ENCODE assay signal across 8 cellular contexts in the genomic region with DNA sequence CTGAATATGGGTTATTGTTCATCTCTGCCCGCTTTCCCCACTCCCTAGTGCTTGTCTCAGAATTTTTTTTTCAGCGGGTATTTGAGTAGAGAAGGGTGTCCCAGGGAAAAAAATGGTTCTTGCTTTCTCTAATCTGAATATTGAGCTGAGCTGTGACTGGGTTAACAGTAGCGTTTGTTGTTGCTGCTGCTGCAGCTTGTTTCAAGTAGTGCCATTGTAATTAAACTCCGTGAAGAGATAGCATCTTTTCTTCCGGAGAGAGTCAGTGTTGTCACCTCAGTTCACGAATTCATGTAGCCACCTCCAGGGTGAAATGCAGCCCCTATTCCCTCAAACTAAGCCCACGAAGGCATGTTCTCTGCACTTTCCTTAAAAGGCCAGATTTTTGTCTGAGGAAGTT. TPM values are rescaled to one million over a fixed set of nuclear protein-coding genes. Genes with fewer than 3 reads are reported as not detected.
DNase-seq lines count a peak whose midpoint lies in the region; ATAC-seq, FAIRE-seq and TF ChIP-seq lines count a peak whose summit lies in the region.

No MANE protein-coding gene starts in this region.

- H3K79me2 ChIP-seq in DND-41 (ENCODE audit: insufficient read depth, low read length) (peaks cover 46% of the 10 kb centered on the region), Loucy (ENCODE audit: insufficient read depth, low read length) (peaks cover 34% of the 10 kb centered on the region), GM12878 (ENCODE audit: control insufficient read depth, insufficient read depth, low read length) (peaks cover 49% of the 10 kb centered on the region)

- peak overlapping the region; percentile 35 for H4K8ac ChIP-seq in mesenchymal stem cell (ENCODE audit: low read length)

- H2BK12ac ChIP-seq in mesenchymal stem cell (ENCODE audit: low read length in 2 of 2) = no peak overlapping the region

- POLR2A ChIA-PET in GM12878 (lab: Charles Lee) = interaction anchor here (0.6 to 3.1 kb wide), 9 partner anchors 57 to 480 kb away, joined by 3 to 12 read pairs (median 5); partner anchors contain the start of gene NFU1

- H3K9ac ChIP-seq in DND-41 (ENCODE audit: low read depth, low read length) (peak overlapping the region; percentile 65), Loucy (ENCODE audit: low read depth, low read length, poor library complexity, severe bottlenecking) (peak overlapping the region; percentile 94), GM12878 (ENCODE audit: control insufficient read depth, insufficient read depth, low read length) (peak overlapping the region; percentile 89), mesenchymal stem cell (ENCODE audit: low read length) (peak overlapping the region; percentile 94)

- H3K4me2 ChIP-seq in DND-41 (ENCODE audit: insufficient read depth, low read length) (peak overlapping the region; percentile 87), Loucy (ENCODE audit: low read depth, low read length, poor library complexity, severe bottlenecking) (peak overlapping the region; percentile 87), GM12878 (ENCODE audit: control insufficient read depth, insufficient read depth) (peak overlapping the region; percentile 94), mesenchymal stem cell (ENCODE audit: low read length, poor library complexity, severe bottlenecking) (peak overlapping the region; percentile 75)

- peaks cover 35% of the 10 kb centered on the region for H3F3A ChIP-seq in Loucy (ENCODE audit: low read depth)

- H4K20me1 ChIP-seq in DND-41 (ENCODE audit: insufficient read depth, low read length) (peaks cover 19% of the 10 kb centered on the region), Loucy (ENCODE audit: insufficient read depth, low read length, poor library complexity, severe bottlenecking) (peaks cover 28% of the 10 kb centered on the region), GM12878 (ENCODE audit: control insufficient read depth, insufficient read depth) (no peaks in the 10 kb centered on the region)

- no peak for TF ChIP-seq POLR2A in GM12878 (IDR thresholded peaks at IDR 0.05; ENCODE audit: low read depth, low read length)

- no peak for TF ChIP-seq RAD21 in GM12878 (IDR thresholded peaks at IDR 0.05; ENCODE audit: insufficient read depth, low read depth, low read length)

- H3K9me2 ChIP-seq in Loucy (replicated peaks; ENCODE audit: low read depth, low read length) = no peaks in the 10 kb centered on the region

- FAIRE-seq in GM12878 (lab: Jason Lieb, UNC) = no peak

- TF ChIP-seq CTCF in DND-41 (IDR thresholded peaks at IDR 0.05; ENCODE audit: borderline replicate concordance, extremely low read depth, low read length, poor library complexity, severe bottlenecking) = peak; percentile 35
- TF ChIP-seq CTCF in Loucy (conservative IDR thresholded peaks at IDR 0.05; ENCODE audit: low read length) = 0 out of 2 replicates have a peak, but pooled peaks have one; percentile 13
- no peak for TF ChIP-seq CTCF in GM12878 (IDR thresholded peaks at IDR 0.05 in 2 of 3, conservative IDR thresholded peaks at IDR 0.05 in 1 of 3; ENCODE audit: control insufficient read depth in 2 of 3, extremely low read depth in 1 of 3, insufficient read depth in 1 of 3, low read depth in 3 of 3, low read length in 3 of 3)
- no peak for TF ChIP-seq CTCF in upper lobe of right lung (IDR thresholded peaks at IDR 0.05)

- H2BK15ac ChIP-seq in mesenchymal stem cell (ENCODE audit: low read depth, poor library complexity, severe bottlenecking) = no peak overlapping the region

- peaks cover 20% of the 10 kb centered on the region for H3K36me3 ChIP-seq in DND-41 (ENCODE audit: insufficient read depth, low read length)
- no peaks in the 10 kb centered on the region for H3K36me3 ChIP-seq in Loucy (ENCODE audit: insufficient read depth, low read length)
- H3K36me3 ChIP-seq in GM12878 (ENCODE audit: control insufficient read depth in 2 of 2, insufficient read depth in 2 of 2, low read length in 1 of 2) = no peaks in the 10 kb centered on the region
- no peaks in the 10 kb centered on the region for H3K36me3 ChIP-seq in mesenchymal stem cell (ENCODE audit: control insufficient read depth in 1 of 2, insufficient read depth in 2 of 2, low read depth in 1 of 2, low read length in 2 of 2)
- peaks cover 3% of the 10 kb centered on the region for H3K36me3 ChIP-seq in upper lobe of right lung

- H3K9me3 ChIP-seq in DND-41 (ENCODE audit: insufficient read depth, low read length, severe bottlenecking) (no peaks in the 10 kb centered on the region), Loucy (ENCODE audit: insufficient read depth, low read depth, low read length) (no peaks in the 10 kb centered on the region), GM12878 (replicated peaks; ENCODE audit: control insufficient read depth, insufficient read depth, low read length) (peaks cover 2% of the 10 kb centered on the region; the same call in 1 of the 3 replicates), mesenchymal stem cell (ENCODE audit: control insufficient read depth, low read length) (no peaks in the 10 kb centered on the region), upper lobe of right lung (no peaks in the 10 kb centered on the region)

- peak overlapping the region; percentile 11 for H2BK120ac ChIP-seq in mesenchymal stem cell (ENCODE audit: low read depth, low read length)

- DNase-seq in DND-41 (peak; percentile 75), GM12878 (ENCODE audit: low read depth, low spot score) (no peak), mesenchymal stem cell (no peak), upper lobe of right lung (no peak), epidermal melanocyte (ENCODE audit: insufficient read length, low spot score) (no peak), NCI-H82 treated with DMSO at 0.1 percent for 48 hours (lab: John Stamatoyannopoulos, UW; ENCODE audit: unreplicated experiment) (no peak)

- H2AFZ ChIP-seq in DND-41 (ENCODE audit: low read depth, low read length) (peak overlapping the region; percentile 73; the same call in 1 of the 2 replicates), Loucy (ENCODE audit: low read length) (no peak overlapping the region), GM12878 (ENCODE audit: control insufficient read depth, low read depth, low read length) (peak overlapping the region; percentile 61), mesenchymal stem cell (ENCODE audit: low read depth, low read length) (no peak overlapping the region)

- no peak overlapping the region for H2BK5ac ChIP-seq in mesenchymal stem cell (ENCODE audit: low read depth, low read length, poor library complexity, severe bottlenecking)

- no peak overlapping the region for H4K91ac ChIP-seq in mesenchymal stem cell (ENCODE audit: low read length)

- intact Hi-C loops in GM12878 (cut with micrococcal nuclease; ENCODE audit: unreplicated experiment) = loop anchor here (2.0 to 10.0 kb wide), 4 partner anchors 70 to 1270 kb away; partner anchors contain the start of genes GFPT1 and GMCL1
- intact Hi-C loops in upper lobe of right lung (cut with DNase I) = no loop called here

- peak overlapping the region; percentile 73 to 75; a peak in 3 of 4 replicates for H3K4me3 ChIP-seq in DND-41 (ENCODE audit: low read depth in 1 of 2, low read length in 2 of 2)
- peak overlapping the region; percentile 81 for H3K4me3 ChIP-seq in Loucy (ENCODE audit: low read length, poor library complexity, severe bottlenecking)
- peak overlapping the region; percentile 85 for H3K4me3 ChIP-seq in GM12878
- peak overlapping the region in 1 of 2 experiments; percentile 94 for H3K4me3 ChIP-seq in mesenchymal stem cell (ENCODE audit: insufficient read depth in 1 of 2, low read depth in 1 of 2, low read length in 2 of 2)
- H3K4me3 ChIP-seq in upper lobe of right lung = peak overlapping the region; percentile 99

- no peak overlapping the region for H3K23ac ChIP-seq in mesenchymal stem cell (ENCODE audit: low read length in 2 of 2)

- peaks cover 2% of the 10 kb centered on the region for H3K79me1 ChIP-seq in mesenchymal stem cell (replicated peaks; ENCODE audit: low read length, poor library complexity, severe bottlenecking)

- no peak overlapping the region for H3K14ac ChIP-seq in mesenchymal stem cell (ENCODE audit: low read length in 2 of 2)

- H3K27me3 ChIP-seq in DND-41 (ENCODE audit: insufficient read depth, low read length, poor library complexity) (no peaks in the 10 kb centered on the region), Loucy (ENCODE audit: insufficient read depth, low read length, poor library complexity, severe bottlenecking) (no peaks in the 10 kb centered on the region), GM12878 (replicated peaks in 1 of 2; ENCODE audit: control insufficient read depth in 2 of 2, insufficient read depth in 2 of 2, low read length in 1 of 2) (no peaks in the 10 kb centered on the region), mesenchymal stem cell (ENCODE audit: control insufficient read depth in 1 of 2, insufficient read depth in 1 of 2, low read length in 2 of 2) (no peaks in the 10 kb centered on the region), upper lobe of right lung (no peaks in the 10 kb centered on the region)

- WGBS in GM12878 (ENCODE audit: insufficient coverage, insufficient replicate concordance, low lambda C conversion rate, missing lambda C conversion rate) = 15% methylated on average over 7 of the region's 7 CpGs
- 25% methylated on average over 6 of the region's 7 CpGs for WGBS in mesenchymal stem cell

- H3K27ac ChIP-seq in DND-41 (ENCODE audit: low read length) (peak overlapping the region; percentile 96), GM12878 (ENCODE audit: control insufficient read depth, insufficient read depth) (peak overlapping the region; percentile 94), mesenchymal stem cell (ENCODE audit: low read length, poor library complexity, severe bottlenecking) (no peak overlapping the region), upper lobe of right lung (peak overlapping the region; percentile 97)

- ATAC-seq in DND-41 (ENCODE audit: insufficient read depth, low read depth) (peak; percentile 39), GM12878 (peak; percentile 1; the same call in 1 of the 3 replicates), upper lobe of right lung (no peak), HG03196 (IDR thresholded peaks at IDR 0.05; ENCODE audit: unreplicated experiment) (no peak)

- BruUV-seq in GM12878 (replicated peaks; lab: Mats Ljungman, UMichigan) = no TSS peak

- H2AK5ac ChIP-seq in mesenchymal stem cell (ENCODE audit: low read length, severe bottlenecking) = no peak overlapping the region

- no peak overlapping the region for H3K4ac ChIP-seq in mesenchymal stem cell (ENCODE audit: low read depth in 1 of 2, low read length in 2 of 2)

- CTCF ChIA-PET in GM12878 (lab: Yijun Ruan, JAX) = interaction anchor here (0.6 to 4.3 kb wide), 12 partner anchors 29 to 433 kb away, joined by 3 to 44 read pairs (median 3); no protein-coding TSS in a partner anchor

- no peak for TF ChIP-seq EP300 in GM12878 (IDR thresholded peaks at IDR 0.05; ENCODE audit: borderline replicate concordance in 1 of 2, control insufficient read depth in 1 of 2, low read depth in 2 of 2, low read length in 2 of 2)

- H3K4me1 ChIP-seq in DND-41 (ENCODE audit: insufficient read depth, low read length) (peaks cover 76% of the 10 kb centered on the region), Loucy (ENCODE audit: insufficient read depth, low read length, poor library complexity, severe bottlenecking) (peaks cover 67% of the 10 kb centered on the region), GM12878 (ENCODE audit: control insufficient read depth, insufficient read depth, low read length) (peaks cover 33% of the 10 kb centered on the region), mesenchymal stem cell (ENCODE audit: control insufficient read depth, insufficient read depth, low read depth, low read length) (peaks cover 4% of the 10 kb centered on the region), upper lobe of right lung (peaks cover 34% of the 10 kb centered on the region)

- RAD21 ChIA-PET in GM12878 (lab: Charles Lee; ENCODE audit: unreplicated experiment) = interaction anchor here (0.8 to 4.5 kb wide), 12 partner anchors 17 to 209 kb away, joined by 3 to 28 read pairs (median 4); no protein-coding TSS in a partner anchor

- in situ Hi-C loops in GM12878 (cut with MboI) = no loop called here

- SMC1A ChIA-PET in GM12878 (lab: Charles Lee; ENCODE audit: uncharacterized antibody, unreplicated experiment) = interaction anchor here (0.8 to 4.5 kb wide), 26 partner anchors 8 to 264 kb away, joined by 3 to 25 read pairs (median 5); no protein-coding TSS in a partner anchor

- peak overlapping the region in 1 of 2 experiments; percentile 38 for H3K18ac ChIP-seq in mesenchymal stem cell (ENCODE audit: low read depth in 1 of 2, low read length in 2 of 2)

RNA-seq across cellular contexts. Expression of gene AAK1, which starts 1.5 kb away (rescaled TPM):
- total RNA-seq in GM12878 (2013; cell fraction: nucleolus; rRNA removed) = 99.3 and 101 TPM in 2 replicates
- total RNA-seq in GM12878 (2014; rRNA removed) (24.5 and 26.0 TPM in 2 replicates), GM12878 (2014; rRNA removed; fragmentation: Illumina TruSeq; extraction: Trizol) (15.0 and 15.4 TPM in 2 replicates), GM12878 (2021) (32.9 and 35.0 TPM in 2 replicates), upper lobe of right lung (72.6 TPM)
- polyA plus RNA-seq in GM12878 (2011; ENCODE audit: low read depth) = 8.7 TPM
- polyA plus RNA-seq in GM12878 (2011; rRNA removed) (10.3 and 12.0 TPM in 2 replicates), GM12878 (2014; fragmentation: Illumina TruSeq; extraction: Trizol) (17.6 and 18.1 TPM in 2 replicates), GM12878 (2014; fragmentation: Nextera tagmentation; extraction: Ambion mirVana) (1 to 10 TPM; 2.9 to 8.0 TPM), GM12878 (2014; rRNA removed) (16.9 and 21.0 TPM in 2 replicates), GM12878 (2016; fragmentation: Nextera tagmentation; extraction: Ambion mirVana) (10 to 100 TPM; 30.7 to 41.4 TPM)
- 9.9 and 13.4 TPM in 2 replicates for polyA plus RNA-seq in GM12878 (2011; cell fraction: cytosol; rRNA removed)
- polyA plus RNA-seq in GM12878 (2011; cell fraction: nucleus; rRNA removed) = 18.1 and 24.2 TPM in 2 replicates
- polyA plus RNA-seq in GM12878 (2012) = 13.3 and 15.6 TPM in 2 replicates
- 19.1 and 24.8 TPM in 2 replicates for polyA minus RNA-seq in GM12878 (2011; rRNA and poly(A)+ RNA removed)
- 12.2 and 13.6 TPM in 2 replicates for polyA minus RNA-seq in GM12878 (2011; cell fraction: cytosol; rRNA and poly(A)+ RNA removed)
- polyA minus RNA-seq in GM12878 (2011; cell fraction: nucleus; rRNA and poly(A)+ RNA removed) = 25.9 and 39.5 TPM in 2 replicates
- polyA plus RNA-seq in mesenchymal stem cell (2013, experiment 1 of 2) = 54.5 TPM
- polyA plus RNA-seq in mesenchymal stem cell (2013, experiment 2 of 2) = 49.2 TPM

Comparison
In these comparisons a context has a peak if more than half of its experiments do, and no peak if none do; other contexts are left out.
1. ATAC-seq: peak in DND-41 (single experiment) and GM12878 (single experiment); none in upper lobe of right lung (single experiment) and HG03196 (single experiment).
2. H2AFZ ChIP-seq: peak in DND-41 (single experiment) and GM12878 (single experiment); none in Loucy (single experiment) and mesenchymal stem cell (single experiment).
3. CTCF ChIP-seq: peak in DND-41 (single experiment) and Loucy (single experiment); none in GM12878 (0 of 3) and upper lobe of right lung (single experiment).
4. Peak in every context shown above with its lines, with median percentiles within 50 percentile points of each other: H3K4me2 ChIP-seq and H3K9ac ChIP-seq.